9 cellular contexts compared by ENCODE assay signal in genomic region chr5:160685695-160686094, GRCh38.
DNase-seq lines count a peak whose midpoint lies in the region; ATAC-seq and TF ChIP-seq lines count a peak whose summit lies in the region.
"Had no signal": no experiment of that assay in that cellular context is flagged by ENCODE, and none has a peak within 500 bp of the region (broad histone marks: within the 10 kb centered on the region; RNA-seq: fewer than 3 reads in every experiment).

No MANE protein-coding gene starts in this region.

- no peaks in the 10 kb centered on the region for H3K36me3 Mint-ChIP-seq in mesothelial cell of epicardium
- no peaks in the 10 kb centered on the region for H3K36me3 Mint-ChIP-seq in activated T-cell treated with anti-CD3 and anti-CD28 coated beads, Interleukin-2, amount 50 U/mL, for 72 hours (ENCODE audit: insufficient read depth in 2 of 2)

- DNase-seq in OCI-M1 (lab: John Stamatoyannopoulos, UW) (peak; percentile 67), myocyte (ENCODE audit: low read depth) (peak; percentile 5), esophagus squamous epithelium (lab: John Stamatoyannopoulos, UW) (no peak), testis (no peak), mesothelial cell of epicardium (ENCODE audit: low spot score in 2 of 2, unreplicated experiment in 2 of 2) (no peak)
- DNase-seq in activated T-cell treated with anti-CD3 and anti-CD28 coated beads, Interleukin-2, amount 50 U/mL, for 72 hours, result no peak

- intact Hi-C loops in esophagus squamous epithelium (cut with DNase I) (no loop called here), testis (cut with DNase I; ENCODE audit: low total_unique reads) (no loop called here)

- H3K27ac Mint-ChIP-seq in mesothelial cell of epicardium, result no peak overlapping the region
- no peak overlapping the region for H3K27ac Mint-ChIP-seq in activated T-cell treated with anti-CD3 and anti-CD28 coated beads, Interleukin-2, amount 50 U/mL, for 72 hours

- TF ChIP-seq CTCF in esophagus squamous epithelium (IDR thresholded peaks at IDR 0.05), result peak in 1 of 6 experiments; percentile 28
- TF ChIP-seq CTCF in testis (IDR thresholded peaks at IDR 0.05), result peak in 1 of 3 experiments; percentile 24
- no peak for TF ChIP-seq CTCF in mesothelial cell of epicardium (IDR thresholded peaks at IDR 0.05; ENCODE audit: unreplicated experiment)

- H3K9me3 Mint-ChIP-seq in mesothelial cell of epicardium, result peaks cover 3% of the 10 kb centered on the region
- no peaks in the 10 kb centered on the region for H3K9me3 Mint-ChIP-seq in activated T-cell treated with anti-CD3 and anti-CD28 coated beads, Interleukin-2, amount 50 U/mL, for 72 hours

- H3K4me3 ChIP-seq in esophagus squamous epithelium (no peak overlapping the region), testis (no peak overlapping the region)
- H3K4me3 ChIP-seq: SJCRH30 had no signal

- H3K4me1 ChIP-seq in esophagus squamous epithelium (no peaks in the 10 kb centered on the region), testis (no peaks in the 10 kb centered on the region)
- H3K4me1 ChIP-seq: SJCRH30 had no signal

- H3K9me3 ChIP-seq in esophagus squamous epithelium (no peaks in the 10 kb centered on the region), testis (no peaks in the 10 kb centered on the region)
- H3K9me3 ChIP-seq: SJCRH30 had no signal

- no peak for TF ChIP-seq POLR2A in esophagus squamous epithelium (IDR thresholded peaks at IDR 0.05)
- TF ChIP-seq POLR2A in testis (IDR thresholded peaks at IDR 0.05), result no peak

- H3K27me3 ChIP-seq in esophagus squamous epithelium (no peaks in the 10 kb centered on the region), testis (no peaks in the 10 kb centered on the region)
- H3K27me3 ChIP-seq: SJCRH30 had no signal

- ATAC-seq in GM19023 (IDR thresholded peaks at IDR 0.05; ENCODE audit: unreplicated experiment), result peak; percentile 89
- ATAC-seq in HG02885 (IDR thresholded peaks at IDR 0.05; ENCODE audit: poor library complexity, unreplicated experiment), result peak; percentile 76
- no peak for ATAC-seq in activated T-cell treated with anti-CD3 and anti-CD28 coated beads, Interleukin-2, amount 50 U/mL, for 72 hours (replicated peaks in 1 of 2)

- no peak overlapping the region for H3K27ac ChIP-seq in esophagus squamous epithelium
- no peak overlapping the region for H3K27ac ChIP-seq in testis
- H3K27ac ChIP-seq: SJCRH30 had no signal

- no peak overlapping the region for H3K4me3 Mint-ChIP-seq in mesothelial cell of epicardium
- no peak overlapping the region for H3K4me3 Mint-ChIP-seq in activated T-cell treated with anti-CD3 and anti-CD28 coated beads, Interleukin-2, amount 50 U/mL, for 72 hours

- H3K27me3 Mint-ChIP-seq in mesothelial cell of epicardium (ENCODE audit: low read depth), result peaks cover 9% of the 10 kb centered on the region
- peaks cover 7% of the 10 kb centered on the region for H3K27me3 Mint-ChIP-seq in activated T-cell treated with anti-CD3 and anti-CD28 coated beads, Interleukin-2, amount 50 U/mL, for 72 hours (ENCODE audit: low read depth)

- no peaks in the 10 kb centered on the region for H3K4me1 Mint-ChIP-seq in mesothelial cell of epicardium
- H3K4me1 Mint-ChIP-seq in activated T-cell treated with anti-CD3 and anti-CD28 coated beads, Interleukin-2, amount 50 U/mL, for 72 hours (ENCODE audit: low read depth), result no peaks in the 10 kb centered on the region

- 39 to 52% methylated on average over 6 of the region's 6 CpGs for WGBS in esophagus squamous epithelium, 2 donors
- WGBS in testis, 2 donors, result 59 to 67% methylated on average over 6 of the region's 6 CpGs

- no peaks in the 10 kb centered on the region for H3K36me3 ChIP-seq in esophagus squamous epithelium
- H3K36me3 ChIP-seq in testis (ENCODE audit: low read depth, missing control alignments), result no peaks in the 10 kb centered on the region
- H3K36me3 ChIP-seq: SJCRH30 had no signal

Comparison
In these comparisons a context has a peak if more than half of its experiments do, and no peak if none do; other contexts are left out.
1. ATAC-seq: peak in GM19023 (single experiment) and HG02885 (single experiment); none in activated T-cell treated with anti-CD3 and anti-CD28 coated beads, Interleukin-2, amount 50 U/mL, for 72 hours (0 of 2).
2. DNase-seq: peak in OCI-M1 (single experiment) and myocyte (single experiment); none in esophagus squamous epithelium (single experiment), testis (single experiment), mesothelial cell of epicardium (0 of 2) and activated T-cell treated with anti-CD3 and anti-CD28 coated beads, Interleukin-2, amount 50 U/mL, for 72 hours (0 of 2).